ENCODE assay signal across 26 cellular contexts in the genomic region with DNA sequence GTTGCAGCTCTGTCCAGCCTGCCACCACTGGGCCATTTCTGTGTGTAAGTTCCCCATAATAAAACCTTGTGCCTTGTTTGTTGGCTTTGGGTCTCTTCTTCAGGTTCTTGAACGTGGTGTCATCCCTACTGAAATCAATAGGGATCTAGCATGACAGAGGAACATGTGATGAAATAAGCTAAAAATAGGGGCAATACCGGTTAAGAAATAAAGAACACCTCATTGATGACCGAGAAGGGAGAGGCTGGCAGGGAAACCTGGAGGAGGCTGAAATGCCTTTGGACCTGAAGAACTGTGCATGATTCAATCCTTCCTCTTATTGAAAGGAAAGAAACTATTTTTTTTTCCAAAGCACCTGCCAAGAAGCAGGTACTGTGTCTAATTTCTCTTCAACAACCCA.
"Had no signal": no experiment of that assay in that cellular context is flagged by ENCODE, and none has a peak within 500 bp of the region (broad histone marks: within the 10 kb centered on the region; RNA-seq: fewer than 3 reads in every experiment).

No MANE protein-coding gene starts in this region.

- H3K27ac ChIP-seq: cardiac muscle cell, coronary artery, dorsolateral prefrontal cortex, parathyroid adenoma, upper lobe of left lung had no signal

- DNase-seq: activated CD4-positive, alpha-beta T cell treated with anti-CD3 and anti-CD28 coated beads for 36 hours; activated CD4-positive, CD25-positive, alpha-beta regulatory T cell; activated effector memory CD4-positive, alpha-beta T cell treated with Interleukin-2 at 50 U/mL for 16 hours; activated naive CD4-positive, alpha-beta T cell treated with Interleukin-2 at 50 U/mL for 16 hours; anterior cingulate cortex; cerebellar nuclear complex; dorsolateral prefrontal cortex; effector memory CD4-positive, alpha-beta T cell; foreskin fibroblast; head of caudate nucleus; hypothalamus; immature natural killer cell; kidney; naive B cell; nucleus accumbens; stimulated activated CD4-positive, alpha-beta T cell treated with anti-CD3 and anti-CD28 coated beads, Interleukin-12 subunit alpha, Interleukin-12 subunit beta, amount 100 ng/mL, for 4 hours; stimulated activated CD4-positive, alpha-beta T cell treated with anti-CD3 and anti-CD28 coated beads, Interleukin-4, amount 100 ng/mL, for 1 hour; stimulated activated naive CD8-positive, alpha-beta T cell treated with anti-CD3 and anti-CD28 coated beads, Interleukin-15, Interleukin-2, amounts not matched to agents 100 U/mL and 50 U/mL, for 24 hours; substantia nigra; T-helper 1 cell; upper lobe of left lung had no signal

- H3K27me3 ChIP-seq: cardiac muscle cell, dorsolateral prefrontal cortex, upper lobe of left lung had no signal

- FAIRE-seq: kidney had no signal

- H3K36me3 ChIP-seq: cardiac muscle cell, upper lobe of left lung had no signal

- H3K9me3 ChIP-seq: upper lobe of left lung had no signal

- H2AFZ ChIP-seq: parathyroid adenoma had no signal

- H3K4me3 ChIP-seq: cardiac muscle cell, coronary artery, dorsolateral prefrontal cortex, lung, skin epidermis, upper lobe of left lung had no signal

- ATAC-seq: activated CD4-positive, alpha-beta T cell treated with anti-CD3 and anti-CD28 coated beads for 36 hours; stimulated activated naive CD8-positive, alpha-beta T cell treated with anti-CD3 and anti-CD28 coated beads, Interleukin-15, Interleukin-2, amounts not matched to agents 100 U/mL and 50 U/mL, for 24 hours had no signal
